1 cellular context compared by ENCODE assay signal in genomic region chr3:49017978-49018706, GRCh38.
A peak's percentile ranks its signal among the peaks of the same experiment; 100 is the strongest.
TF ChIP-seq lines count a peak whose summit lies in the region.

TSS of gene DALRD3 (minus strand) at chr3:49018580. CDS start at chr3:49018564, 16 bp downstream.

TF ChIP-seq in K562, 482 proteins besides CTCF, POLR2A, EP300 and RAD21 (continued from another document and continues in another):
- TF ChIP-seq ELK1 (CRISPR knock-in tag; IDR thresholded peaks at IDR 0.05) (no peak), SP2 (IDR thresholded peaks at IDR 0.05; ENCODE audit: extremely low read depth, low read depth, low read length, poor library complexity, severe bottlenecking) (no peak), ZSCAN29 (IDR thresholded peaks at IDR 0.05) (no peak), ZNF584 (CRISPR knock-in tag; IDR thresholded peaks at IDR 0.05; ENCODE audit: low read depth) (no peak), ZNF589 (CRISPR knock-in tag; IDR thresholded peaks at IDR 0.05; ENCODE audit: low read depth) (no peak), SLC30A9 (CRISPR knock-in tag; IDR thresholded peaks at IDR 0.05) (no peak), ZNF766 (CRISPR knock-in tag; conservative IDR thresholded peaks at IDR 0.05) (no peak), ARID3A (IDR thresholded peaks at IDR 0.05; ENCODE audit: borderline replicate concordance, low read depth, low read length) (no peak), ZNF695 (CRISPR knock-in tag; IDR thresholded peaks at IDR 0.05) (no peak), THAP7 (CRISPR knock-in tag; IDR thresholded peaks at IDR 0.05) (0 out of 2 replicates have a peak, but pooled peaks have one; percentile 18), RNF219 (CRISPR knock-in tag; IDR thresholded peaks at IDR 0.05) (no peak), PKNOX1 (IDR thresholded peaks at IDR 0.05) (no peak), ZNF512 (tag; IDR thresholded peaks at IDR 0.05) (no peak), GABPB1 (CRISPR knock-in tag; IDR thresholded peaks at IDR 0.05) (peak; percentile 72), PHF20 (IDR thresholded peaks at IDR 0.05; ENCODE audit: partially characterized antibody) (peak; percentile 46), NCOR1 (IDR thresholded peaks at IDR 0.05) (no peak), MBD2 (IDR thresholded peaks at IDR 0.05; ENCODE audit: borderline replicate concordance, low read depth) (0 out of 2 replicates have a peak, but pooled peaks have one; percentile 13), MTA1 (IDR thresholded peaks at IDR 0.05; ENCODE audit: borderline replicate concordance) (peak; percentile 79; the same call in 1 of the 2 replicates), ATF4 (CRISPR knock-in tag; IDR thresholded peaks at IDR 0.05) (no peak), NFE2L1 (tag; IDR thresholded peaks at IDR 0.05; ENCODE audit: borderline replicate concordance, low read depth) (no peak), E2F6 (IDR thresholded peaks at IDR 0.05; ENCODE audit: borderline replicate concordance in 1 of 2, extremely low read depth in 1 of 2, insufficient read depth in 1 of 2, insufficient read length in 1 of 2, low read depth in 1 of 2, low read length in 1 of 2, poor library complexity in 1 of 2, severe bottlenecking in 1 of 2) (peak in 1 of 2 experiments; percentile 42), CEBPB (tag; IDR thresholded peaks at IDR 0.05) (no peak), BRCA1 (IDR thresholded peaks at IDR 0.05) (no peak), BRCA1 (CRISPR knock-in tag; IDR thresholded peaks at IDR 0.05) (no peak), BCLAF1 (IDR thresholded peaks at IDR 0.05; ENCODE audit: borderline replicate concordance in 1 of 2, control insufficient read depth in 1 of 2, low read depth in 2 of 2, low read length in 1 of 2) (no peak), RNF2 (IDR thresholded peaks at IDR 0.05) (0 out of 2 replicates have a peak, but pooled peaks have one; percentile 23), ILK (tag; IDR thresholded peaks at IDR 0.05; ENCODE audit: borderline replicate concordance, low read depth) (no peak), RBBP5 (IDR thresholded peaks at IDR 0.05; ENCODE audit: borderline replicate concordance, insufficient read depth, low read length, poor library complexity, severe bottlenecking) (peak; percentile 59), TAF15 (IDR thresholded peaks at IDR 0.05; ENCODE audit: low read depth, low read length) (no peak), ZNF551 (CRISPR knock-in tag; IDR thresholded peaks at IDR 0.05) (no peak), FOXM1 (IDR thresholded peaks at IDR 0.05; ENCODE audit: low read depth) (no peak), FOXM1 (CRISPR knock-in tag; IDR thresholded peaks at IDR 0.05; ENCODE audit: low read depth) (0 out of 2 replicates have a peak, but pooled peaks have one; percentile 51), RFX1 (IDR thresholded peaks at IDR 0.05) (peak; percentile 93), KDM5B (IDR thresholded peaks at IDR 0.05; ENCODE audit: insufficient replicate concordance, low read depth, low read length) (peak; percentile 77), ZNF224 (CRISPR knock-in tag; IDR thresholded peaks at IDR 0.05) (no peak), RCOR1 (IDR thresholded peaks at IDR 0.05; ENCODE audit: borderline replicate concordance in 1 of 2, low read depth in 2 of 2, low read length in 2 of 2) (no peak), HMGN3 (IDR thresholded peaks at IDR 0.05; ENCODE audit: borderline replicate concordance, extremely low read depth, insufficient read length, low read depth, low read length) (peak; percentile 70), TBL1XR1 (IDR thresholded peaks at IDR 0.05; ENCODE audit: low read length in 2 of 2) (no peak), POLR3G (IDR thresholded peaks at IDR 0.05; ENCODE audit: extremely low read depth, insufficient read length, insufficient replicate concordance) (no peak), CHD2 (IDR thresholded peaks at IDR 0.05; ENCODE audit: low read depth, low read length) (no peak), TEAD2 (tag; IDR thresholded peaks at IDR 0.05) (no peak), ZNF212 (CRISPR knock-in tag; IDR thresholded peaks at IDR 0.05) (no peak), SIN3B (IDR thresholded peaks at IDR 0.05; ENCODE audit: low read depth) (no peak; the same call in 1 of the 2 replicates), ZNF354B (CRISPR knock-in tag; IDR thresholded peaks at IDR 0.05) (no peak), ZFP30 (CRISPR knock-in tag; IDR thresholded peaks at IDR 0.05; ENCODE audit: borderline replicate concordance) (no peak), KLF16 (IDR thresholded peaks at IDR 0.05) (no peak), ZBTB17 (CRISPR knock-in tag; IDR thresholded peaks at IDR 0.05) (0 out of 2 replicates have a peak, but pooled peaks have one; percentile 12), ZNF184 (CRISPR knock-in tag; IDR thresholded peaks at IDR 0.05) (no peak), CTBP1 (IDR thresholded peaks at IDR 0.05; ENCODE audit: borderline replicate concordance) (peak; percentile 77; the same call in 1 of the 2 replicates), ZNF121 (CRISPR knock-in tag; conservative IDR thresholded peaks at IDR 0.05) (no peak; the same call in 1 of the 2 replicates), MIER1 (IDR thresholded peaks at IDR 0.05; ENCODE audit: low read depth) (no peak), ZBTB2 (IDR thresholded peaks at IDR 0.05) (peak; percentile 32; the same call in 1 of the 2 replicates), HEY1 (CRISPR knock-in tag; IDR thresholded peaks at IDR 0.05; ENCODE audit: borderline replicate concordance) (no peak), MCM3 (IDR thresholded peaks at IDR 0.05) (no peak), BCOR (IDR thresholded peaks at IDR 0.05) (no peak), RBFOX2 (IDR thresholded peaks at IDR 0.05; ENCODE audit: low read depth, low read length) (peak; percentile 66), SIRT6 (IDR thresholded peaks at IDR 0.05; ENCODE audit: low read depth, low read length) (no peak), PHB (CRISPR knock-in tag; IDR thresholded peaks at IDR 0.05) (no peak), SAFB2 (IDR thresholded peaks at IDR 0.05; ENCODE audit: borderline replicate concordance, low read depth, low read length, severe bottlenecking) (no peak), ZNF12 (CRISPR knock-in tag; IDR thresholded peaks at IDR 0.05) (no peak), ZNF232 (CRISPR knock-in tag; IDR thresholded peaks at IDR 0.05) (no peak), ESRRB (CRISPR knock-in tag; IDR thresholded peaks at IDR 0.05; ENCODE audit: borderline replicate concordance) (no peak)
